ENCODE assay signal across 1 cellular context in the genomic region with DNA sequence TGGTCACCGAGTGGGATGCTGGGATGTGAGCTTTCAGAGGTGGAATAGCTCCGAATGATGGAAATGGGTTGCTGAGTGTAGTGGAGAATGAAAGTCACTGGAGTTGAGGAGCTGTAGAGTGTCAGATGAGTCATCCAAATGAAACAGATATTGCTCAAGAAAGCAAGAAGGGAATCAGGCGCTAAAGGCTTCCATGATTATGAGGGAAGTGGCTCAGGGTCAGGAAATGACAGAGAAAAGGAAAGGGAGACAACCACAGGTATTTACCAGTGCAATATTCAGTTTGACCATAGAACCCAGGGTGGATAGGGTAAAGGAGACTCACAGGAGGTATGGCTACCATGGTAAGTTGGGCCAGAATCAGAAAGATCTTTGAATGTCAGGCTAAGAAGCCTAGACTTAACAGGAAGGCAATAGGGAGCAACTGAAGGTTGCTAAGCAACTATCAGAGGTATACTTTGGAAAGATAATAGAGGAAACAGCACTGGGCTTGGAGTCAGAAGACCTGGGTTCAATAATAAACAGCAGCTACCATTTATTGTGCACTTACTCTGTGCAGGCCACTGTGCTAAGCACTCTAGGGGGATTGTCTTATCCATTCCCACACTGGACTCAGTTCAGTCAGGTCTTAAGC.
TF ChIP-seq lines count a peak whose summit lies in the region.

No MANE protein-coding gene starts in this region.

TF ChIP-seq in GM23338, 12 proteins besides CTCF, POLR2A, EP300 and RAD21 (continued from another document):
- TF ChIP-seq, protein P1, sequence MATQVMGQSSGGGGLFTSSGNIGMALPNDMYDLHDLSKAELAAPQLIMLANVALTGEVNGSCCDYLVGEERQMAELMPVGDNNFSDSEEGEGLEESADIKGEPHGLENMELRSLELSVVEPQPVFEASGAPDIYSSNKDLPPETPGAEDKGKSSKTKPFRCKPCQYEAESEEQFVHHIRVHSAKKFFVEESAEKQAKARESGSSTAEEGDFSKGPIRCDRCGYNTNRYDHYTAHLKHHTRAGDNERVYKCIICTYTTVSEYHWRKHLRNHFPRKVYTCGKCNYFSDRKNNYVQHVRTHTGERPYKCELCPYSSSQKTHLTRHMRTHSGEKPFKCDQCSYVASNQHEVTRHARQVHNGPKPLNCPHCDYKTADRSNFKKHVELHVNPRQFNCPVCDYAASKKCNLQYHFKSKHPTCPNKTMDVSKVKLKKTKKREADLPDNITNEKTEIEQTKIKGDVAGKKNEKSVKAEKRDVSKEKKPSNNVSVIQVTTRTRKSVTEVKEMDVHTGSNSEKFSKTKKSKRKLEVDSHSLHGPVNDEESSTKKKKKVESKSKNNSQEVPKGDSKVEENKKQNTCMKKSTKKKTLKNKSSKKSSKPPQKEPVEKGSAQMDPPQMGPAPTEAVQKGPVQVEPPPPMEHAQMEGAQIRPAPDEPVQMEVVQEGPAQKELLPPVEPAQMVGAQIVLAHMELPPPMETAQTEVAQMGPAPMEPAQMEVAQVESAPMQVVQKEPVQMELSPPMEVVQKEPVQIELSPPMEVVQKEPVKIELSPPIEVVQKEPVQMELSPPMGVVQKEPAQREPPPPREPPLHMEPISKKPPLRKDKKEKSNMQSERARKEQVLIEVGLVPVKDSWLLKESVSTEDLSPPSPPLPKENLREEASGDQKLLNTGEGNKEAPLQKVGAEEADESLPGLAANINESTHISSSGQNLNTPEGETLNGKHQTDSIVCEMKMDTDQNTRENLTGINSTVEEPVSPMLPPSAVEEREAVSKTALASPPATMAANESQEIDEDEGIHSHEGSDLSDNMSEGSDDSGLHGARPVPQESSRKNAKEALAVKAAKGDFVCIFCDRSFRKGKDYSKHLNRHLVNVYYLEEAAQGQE (IDR thresholded peaks at IDR 0.05; ENCODE audit: unreplicated experiment): no peak
- no peak for TF ChIP-seq POLR2AphosphoS5 (IDR thresholded peaks at IDR 0.05; ENCODE audit: low read depth)
- TF ChIP-seq EZH2 (IDR thresholded peaks at IDR 0.05; ENCODE audit: low read depth, unreplicated experiment): no peak
- TF ChIP-seq, protein P2, sequence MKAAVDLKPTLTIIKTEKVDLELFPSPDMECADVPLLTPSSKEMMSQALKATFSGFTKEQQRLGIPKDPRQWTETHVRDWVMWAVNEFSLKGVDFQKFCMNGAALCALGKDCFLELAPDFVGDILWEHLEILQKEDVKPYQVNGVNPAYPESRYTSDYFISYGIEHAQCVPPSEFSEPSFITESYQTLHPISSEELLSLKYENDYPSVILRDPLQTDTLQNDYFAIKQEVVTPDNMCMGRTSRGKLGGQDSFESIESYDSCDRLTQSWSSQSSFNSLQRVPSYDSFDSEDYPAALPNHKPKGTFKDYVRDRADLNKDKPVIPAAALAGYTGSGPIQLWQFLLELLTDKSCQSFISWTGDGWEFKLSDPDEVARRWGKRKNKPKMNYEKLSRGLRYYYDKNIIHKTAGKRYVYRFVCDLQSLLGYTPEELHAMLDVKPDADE (IDR thresholded peaks at IDR 0.05): no peak
